9 cellular contexts compared by ENCODE assay signal in genomic region chr6:16713597-16713996, GRCh38. TPM values are rescaled to one million over a fixed set of nuclear protein-coding genes. Genes with fewer than 3 reads are reported as not detected.
DNase-seq lines count a peak whose midpoint lies in the region; ATAC-seq and TF ChIP-seq lines count a peak whose summit lies in the region.
"Had no signal": no experiment of that assay in that cellular context is flagged by ENCODE, and none has a peak within 500 bp of the region (broad histone marks: within the 10 kb centered on the region; RNA-seq: fewer than 3 reads in every experiment).

No MANE protein-coding gene starts in this region.

- in situ Hi-C loops in brain microvascular endothelial cell (cut with HindIII; ENCODE audit: low pct_ligation_motif_present, low sequenced_read_pairs): no loop called here

- WGBS in right cardiac atrium: 90% methylated on average over 9 of the region's 9 CpGs
- WGBS in mesodermal cell (ENCODE audit: insufficient coverage in 2 of 2), 2 experiments: 88 to 91% methylated on average over 7 to 9 of the region's 9 CpGs

- no TSS peak for BruUV-seq in OCI-LY7 (replicated peaks; lab: Mats Ljungman, UMichigan)

- no peak overlapping the region for H2AFZ ChIP-seq in OCI-LY7 (ENCODE audit: low read length)

- no peak overlapping the region for H3K4me2 ChIP-seq in OCI-LY7 (ENCODE audit: low read length)

- DNase-seq in right cardiac atrium: peak in 1 of 3 donors; percentile 52
- DNase-seq in left cardiac atrium: no peak
- DNase-seq in brain microvascular endothelial cell: no peak
- no peak for DNase-seq in upper lobe of right lung
- no peak for DNase-seq in NCI-H345 (lab: John Stamatoyannopoulos, UW)
- DNase-seq in UCSD-AML1 (lab: John Stamatoyannopoulos, UW; ENCODE audit: unreplicated experiment): no peak
- no peak for DNase-seq in OCI-LY7 (ENCODE audit: low spot score)
- DNase-seq: glutamatergic neuron had no signal

- no peaks in the 10 kb centered on the region for H3K9me2 ChIP-seq in OCI-LY7 (ENCODE audit: insufficient read depth, low read length)

- ATAC-seq in right cardiac atrium: no peak
- no peak for ATAC-seq in left cardiac atrium
- ATAC-seq in upper lobe of right lung: no peak

- H3K4me1 ChIP-seq in right cardiac atrium (ENCODE audit: control insufficient read depth, insufficient read depth, low read length): peaks cover 8% of the 10 kb centered on the region
- peaks cover 21% of the 10 kb centered on the region for H3K4me1 ChIP-seq in mesodermal cell (ENCODE audit: control insufficient read depth, insufficient read depth, low read length, poor library complexity, severe bottlenecking)
- H3K4me1 ChIP-seq in upper lobe of right lung: peaks cover 10% of the 10 kb centered on the region
- no peaks in the 10 kb centered on the region for H3K4me1 ChIP-seq in OCI-LY7 (ENCODE audit: insufficient read depth, low read length, poor library complexity, severe bottlenecking)

- intact Hi-C loops in right cardiac atrium (cut with DNase I): no loop called here
- intact Hi-C loops in left cardiac atrium (cut with DNase I): no loop called here
- intact Hi-C loops in upper lobe of right lung (cut with DNase I): no loop called here
- intact Hi-C loops in OCI-LY7 (cut with micrococcal nuclease; ENCODE audit: unreplicated experiment): loop anchor here (5.0 kb wide), 1 partner anchor 201 kb away; no protein-coding TSS in a partner anchor

- TF ChIP-seq CTCF in brain microvascular endothelial cell (IDR thresholded peaks at IDR 0.05; ENCODE audit: low read depth, low read length, missing control alignments): no peak
- no peak for TF ChIP-seq CTCF in upper lobe of right lung (IDR thresholded peaks at IDR 0.05)
- no peak for TF ChIP-seq CTCF in OCI-LY7 (conservative IDR thresholded peaks at IDR 0.05; ENCODE audit: low read length)

- CTCF ChIA-PET in OCI-LY7 (lab: Charles Lee; ENCODE audit: unreplicated experiment): interaction anchor here (0.5 to 0.6 kb wide), 2 partner anchors 58 to 152 kb away, joined by 3 read pairs; no protein-coding TSS in a partner anchor

- no peak overlapping the region for H3K4me3 ChIP-seq in right cardiac atrium (ENCODE audit: low read length)
- no peak overlapping the region for H3K4me3 ChIP-seq in brain microvascular endothelial cell (ENCODE audit: low read depth, low read length)
- no peak overlapping the region for H3K4me3 ChIP-seq in mesodermal cell (ENCODE audit: extremely low read depth, insufficient read depth, low read length, poor library complexity, severe bottlenecking)
- H3K4me3 ChIP-seq in upper lobe of right lung: no peak overlapping the region
- no peak overlapping the region for H3K4me3 ChIP-seq in OCI-LY7 (ENCODE audit: low read depth, low read length, poor library complexity, severe bottlenecking)

- H3K36me3 ChIP-seq in brain microvascular endothelial cell (replicated peaks): peaks cover 3% of the 10 kb centered on the region
- no peaks in the 10 kb centered on the region for H3K36me3 ChIP-seq in mesodermal cell (ENCODE audit: control insufficient read depth, insufficient read depth, low read length)
- no peaks in the 10 kb centered on the region for H3K36me3 ChIP-seq in upper lobe of right lung
- no peaks in the 10 kb centered on the region for H3K36me3 ChIP-seq in OCI-LY7 (ENCODE audit: insufficient read depth, low read length)

- H3K9me3 ChIP-seq in right cardiac atrium (ENCODE audit: control insufficient read depth, low read length): no peaks in the 10 kb centered on the region
- H3K9me3 ChIP-seq in mesodermal cell (ENCODE audit: control insufficient read depth, low read length): no peaks in the 10 kb centered on the region
- no peaks in the 10 kb centered on the region for H3K9me3 ChIP-seq in upper lobe of right lung
- no peaks in the 10 kb centered on the region for H3K9me3 ChIP-seq in OCI-LY7 (ENCODE audit: low read length)

- H3K27me3 ChIP-seq in right cardiac atrium (ENCODE audit: control insufficient read depth, insufficient read depth): no peaks in the 10 kb centered on the region
- H3K27me3 ChIP-seq in brain microvascular endothelial cell (replicated peaks): no peaks in the 10 kb centered on the region
- no peaks in the 10 kb centered on the region for H3K27me3 ChIP-seq in upper lobe of right lung

- POLR2A ChIA-PET in OCI-LY7 (lab: Charles Lee): interaction anchor here (0.6 kb wide), 1 partner anchor 29 kb away, joined by 3 read pairs; no protein-coding TSS in a partner anchor

- peak overlapping the region; percentile 13 for H3K27ac ChIP-seq in right cardiac atrium (ENCODE audit: low read length)
- peak overlapping the region; percentile 94 for H3K27ac ChIP-seq in brain microvascular endothelial cell
- peak overlapping the region; percentile 84 for H3K27ac ChIP-seq in mesodermal cell (ENCODE audit: low read depth, low read length, severe bottlenecking)
- H3K27ac ChIP-seq in upper lobe of right lung: peak overlapping the region; percentile 74
- no peak overlapping the region for H3K27ac ChIP-seq in OCI-LY7 (ENCODE audit: low read depth, low read length, poor library complexity, severe bottlenecking)

- H4K20me1 ChIP-seq in OCI-LY7 (ENCODE audit: insufficient read depth, low read length): no peaks in the 10 kb centered on the region

- H3K79me2 ChIP-seq in OCI-LY7 (ENCODE audit: insufficient read depth, low read depth, low read length): no peaks in the 10 kb centered on the region

RNA-seq across cellular contexts. Expression of gene ATXN1, which starts 47.7 kb away (rescaled TPM):
- 10 to 100 TPM; 46.5 to 50.7 (median 47.9) TPM for total RNA-seq in right cardiac atrium
- polyA plus RNA-seq in right cardiac atrium: 11.8 TPM
- total RNA-seq in left cardiac atrium: 10 to 100 TPM; 34.6 to 36.7 TPM
- 8.0 TPM for polyA plus RNA-seq in mesodermal cell (2013, experiment 1 of 2)
- polyA plus RNA-seq in mesodermal cell (2013, experiment 2 of 2): 7.1 TPM
- 71.2 TPM for total RNA-seq in upper lobe of right lung
- not detected in 2 replicates for total RNA-seq in OCI-LY7 (2014; rRNA removed; shearing (Covaris generic))
- 0.09 TPM in 1 of 2 replicates, not detected in the other for total RNA-seq in OCI-LY7 (2022)

Comparison
In these comparisons a context has a peak if more than half of its experiments do, and no peak if none do; other contexts are left out.
1. RNA of gene ATXN1, which starts 47.7 kb away (total RNA-seq): 71.2 TPM in upper lobe of right lung (single experiment), 46.5 to 50.7 TPM in right cardiac atrium and 34.6 to 36.7 TPM in left cardiac atrium; 0.09 TPM in OCI-LY7; every median in the first group is over 10 times any median in the second.